ENCODE assay signal across 23 cellular contexts in the genomic region with DNA sequence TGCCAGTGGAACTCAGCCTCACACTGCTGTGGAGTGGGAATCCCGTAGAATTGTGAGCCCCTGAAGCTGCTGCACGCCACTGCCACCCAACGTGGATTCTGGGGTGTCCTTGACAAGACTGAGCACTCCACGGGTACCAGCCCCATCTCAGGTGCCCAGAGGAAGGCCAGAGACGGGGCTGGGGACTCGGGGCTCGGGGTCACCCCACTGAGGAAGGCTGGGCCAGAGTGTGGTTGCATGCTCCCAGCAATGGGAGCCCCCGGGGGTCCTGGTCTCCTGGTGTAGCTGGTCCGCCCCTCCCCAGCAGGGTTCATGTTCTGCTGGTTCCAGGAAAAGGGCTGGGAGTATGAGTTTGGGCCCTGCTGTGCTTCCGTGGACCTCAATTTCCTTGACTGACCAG. TPM values are rescaled to one million over a fixed set of nuclear protein-coding genes. Genes with fewer than 3 reads are reported as not detected.
DNase-seq lines count a peak whose midpoint lies in the region; ATAC-seq, FAIRE-seq and TF ChIP-seq lines count a peak whose summit lies in the region.
"Had no signal": no experiment of that assay in that cellular context is flagged by ENCODE, and none has a peak within 500 bp of the region (broad histone marks: within the 10 kb centered on the region; RNA-seq: fewer than 3 reads in every experiment).

No MANE protein-coding gene starts in this region.

- H3K9me3 Mint-ChIP-seq in endodermal cell, result no peaks in the 10 kb centered on the region

- H2AFZ ChIP-seq in HepG2 (ENCODE audit: low read length), result no peak overlapping the region

- H3K4me1 ChIP-seq in HepG2 (ENCODE audit: insufficient read depth, low read length) (peaks cover 6% of the 10 kb centered on the region; the same call in 1 of the 2 replicates), right lobe of liver (no peaks in the 10 kb centered on the region), endodermal cell (ENCODE audit: control insufficient read depth, insufficient read depth, low read length) (no peaks in the 10 kb centered on the region), sigmoid colon (peaks cover 0 to 42% (median 41%) of the 10 kb centered on the region in 4 donors), Peyer's patch (peaks cover 0 to 6% (median 0%) of the 10 kb centered on the region in 4 donors)

- peaks cover 0 to 4% of the 10 kb centered on the region in 2 experiments; a peak in 4 of 5 replicates for H3K36me3 ChIP-seq in HepG2 (replicated peaks in 1 of 2; ENCODE audit: control insufficient read depth in 1 of 2, insufficient read depth in 2 of 2, low read length in 2 of 2)
- H3K36me3 ChIP-seq in right lobe of liver, result peaks cover 0 to 31% (median 9%) of the 10 kb centered on the region in 4 donors
- H3K36me3 ChIP-seq in endodermal cell (ENCODE audit: control insufficient read depth, insufficient read depth, low read length), result peaks cover 28% of the 10 kb centered on the region
- peaks cover 28 to 58% (median 38%) of the 10 kb centered on the region in 4 donors for H3K36me3 ChIP-seq in sigmoid colon
- peaks cover 0 to 41% (median 0%) of the 10 kb centered on the region in 3 donors for H3K36me3 ChIP-seq in Peyer's patch

- H3K79me2 ChIP-seq in HepG2 (ENCODE audit: insufficient read depth, low read length), result no peaks in the 10 kb centered on the region

- peaks cover 17% of the 10 kb centered on the region for H3K36me3 Mint-ChIP-seq in endodermal cell (ENCODE audit: low read depth)

- H3K9me3 ChIP-seq in HepG2 (ENCODE audit: low read length) (no peaks in the 10 kb centered on the region), right lobe of liver (no peaks in the 10 kb centered on the region), endodermal cell (ENCODE audit: control insufficient read depth, low read length) (no peaks in the 10 kb centered on the region), sigmoid colon (no peaks in the 10 kb centered on the region), Peyer's patch (no peaks in the 10 kb centered on the region)
- H3K9me3 ChIP-seq: SJSA1 had no signal

- H3K27me3 Mint-ChIP-seq in endodermal cell (ENCODE audit: insufficient read depth), result no peaks in the 10 kb centered on the region

- WGBS in HepG2 (ENCODE audit: low lambda C conversion rate), result 100% methylated on average over 2 of the region's 10 CpGs
- WGBS in right lobe of liver (ENCODE audit: insufficient coverage, low coverage, low lambda C conversion rate, missing lambda C conversion rate), result 100% methylated on average over 1 of the region's 10 CpGs
- WGBS in endodermal cell (ENCODE audit: insufficient coverage in 1 of 2, insufficient read length in 1 of 2), 2 experiments, result 94 to 96% methylated on average over 8 to 10 of the region's 10 CpGs
- WGBS in sigmoid colon, 2 donors, result 88 to 91% methylated on average over 10 of the region's 10 CpGs

- H3K4me1 Mint-ChIP-seq in endodermal cell, result no peaks in the 10 kb centered on the region

- no peaks in the 10 kb centered on the region for H4K20me1 ChIP-seq in HepG2 (ENCODE audit: insufficient read depth, low read length)

- intact Hi-C loops in HepG2 (cut with micrococcal nuclease; ENCODE audit: unreplicated experiment) (no loop called here), right lobe of liver (cut with DNase I) (no loop called here), sigmoid colon (cut with DNase I) (no loop called here)

- H3K9ac ChIP-seq in HepG2 (ENCODE audit: insufficient read depth, low read depth, low read length) (no peak overlapping the region), endodermal cell (ENCODE audit: extremely low read depth, low read length, poor library complexity, severe bottlenecking) (no peak overlapping the region)

- TF ChIP-seq CTCF in HepG2 (CRISPR knock-in tag; IDR thresholded peaks at IDR 0.05), result no peak
- TF ChIP-seq CTCF in right lobe of liver (IDR thresholded peaks at IDR 0.05), result no peak
- no peak for TF ChIP-seq CTCF in endodermal cell (conservative IDR thresholded peaks at IDR 0.05)
- no peak for TF ChIP-seq CTCF in sigmoid colon (IDR thresholded peaks at IDR 0.05)
- TF ChIP-seq CTCF in Peyer's patch (IDR thresholded peaks at IDR 0.05), result no peak

- H3K4me3 Mint-ChIP-seq in endodermal cell, result no peak overlapping the region
- H3K4me3 Mint-ChIP-seq: CD14-positive monocyte had no signal

- no peak overlapping the region for H3K27ac Mint-ChIP-seq in endodermal cell
- H3K27ac Mint-ChIP-seq: CD14-positive monocyte had no signal

- H3K27ac ChIP-seq in HepG2 (ENCODE audit: extremely low read length, insufficient read depth, low read length) (no peak overlapping the region), right lobe of liver (no peak overlapping the region), endodermal cell (ENCODE audit: low read depth, low read length) (no peak overlapping the region), sigmoid colon (peak overlapping the region; percentile 83 to 89 (median 86)), Peyer's patch (no peak overlapping the region)
- H3K27ac ChIP-seq: SJSA1 had no signal

- no peak for ATAC-seq in HepG2
- ATAC-seq in right lobe of liver, result no peak
- ATAC-seq in HG03520 (IDR thresholded peaks at IDR 0.05; ENCODE audit: unreplicated experiment), result no peak
- ATAC-seq: Right ventricle myocardium inferior had no signal

- TF ChIP-seq POLR2A in HepG2 (IDR thresholded peaks at IDR 0.05; ENCODE audit: insufficient read depth in 1 of 2, low read depth in 2 of 2, low read length in 2 of 2), result no peak
- no peak for TF ChIP-seq POLR2A in right lobe of liver (IDR thresholded peaks at IDR 0.05)
- no peak for TF ChIP-seq POLR2A in sigmoid colon (IDR thresholded peaks at IDR 0.05)
- TF ChIP-seq POLR2A in Peyer's patch (IDR thresholded peaks at IDR 0.05), result no peak

- H3K4me2 ChIP-seq in HepG2 (ENCODE audit: low read depth, low read length), result no peak overlapping the region

- POLR2A ChIA-PET in HepG2 (lab: Yijun Ruan, JAX), result interaction anchor here (3.7 kb wide), 1 partner anchor 13 kb away, joined by 18 read pairs; no protein-coding TSS in a partner anchor

- H3K27me3 ChIP-seq in HepG2 (ENCODE audit: control insufficient read depth in 1 of 2, insufficient read depth in 2 of 2, low read length in 2 of 2), result peaks cover 0 to 7% of the 10 kb centered on the region in 2 experiments; a peak in 1 of 5 replicates
- H3K27me3 ChIP-seq in right lobe of liver, result no peaks in the 10 kb centered on the region
- no peaks in the 10 kb centered on the region for H3K27me3 ChIP-seq in endodermal cell (ENCODE audit: control insufficient read depth, insufficient read depth, low read length, poor library complexity, severe bottlenecking)
- no peaks in the 10 kb centered on the region for H3K27me3 ChIP-seq in sigmoid colon
- no peaks in the 10 kb centered on the region for H3K27me3 ChIP-seq in Peyer's patch
- H3K27me3 ChIP-seq: SJSA1 had no signal

- DNase-seq in HepG2 (ENCODE audit: low spot score) (no peak), right lobe of liver (no peak), endodermal cell (peak; percentile 62), sigmoid colon (peak; percentile 61), Peyer's patch (no peak), NCI-H510A (lab: John Stamatoyannopoulos, UW) (no peak)
- DNase-seq: GDM1, GOT3, KBM-7, MM.1S, NCI-H1092 treated with DMSO at 0.1 percent for 48 hours, NCI-H1436 treated with DMSO at 0.1 percent for 48 hours, NCI-H2029, NCI-H226, NCI-H524, NCI-H774 had no signal

- no TSS peak for BruUV-seq in HepG2 (replicated peaks; lab: Mats Ljungman, UMichigan)

- CTCF ChIA-PET in HepG2 (lab: Yijun Ruan, JAX; ENCODE audit: low intra/inter-chr PET ratio, low total read pairs), result no interaction called here

- in situ Hi-C loops in HepG2 (cut with HindIII; ENCODE audit: extremely low pct_ligation_motif_present, low pct_unique_long_range_greater_than_20kb), result no loop called here

- H3K4me3 ChIP-seq in HepG2 (replicated peaks in 1 of 3; ENCODE audit: insufficient read depth in 1 of 3, low read depth in 2 of 3, low read length in 3 of 3), result no peak overlapping the region
- H3K4me3 ChIP-seq in right lobe of liver, result no peak overlapping the region
- H3K4me3 ChIP-seq in endodermal cell (ENCODE audit: low read length), result no peak overlapping the region
- no peak overlapping the region for H3K4me3 ChIP-seq in sigmoid colon
- H3K4me3 ChIP-seq in Peyer's patch, result no peak overlapping the region
- H3K4me3 ChIP-seq: SJSA1 had no signal

- TF ChIP-seq EP300 in HepG2 (IDR thresholded peaks at IDR 0.05; ENCODE audit: low read depth in 2 of 2, low read length in 2 of 2), result no peak
- TF ChIP-seq EP300 in HepG2 (CRISPR knock-in tag; IDR thresholded peaks at IDR 0.05; ENCODE audit: borderline replicate concordance), result no peak
- no peak for TF ChIP-seq EP300 in sigmoid colon (IDR thresholded peaks at IDR 0.05)

- TF ChIP-seq RAD21 in HepG2 (CRISPR knock-in tag; IDR thresholded peaks at IDR 0.05), result no peak

- no peak for FAIRE-seq in HepG2 (lab: Jason Lieb, UNC)
- FAIRE-seq: A204.1, RCC 7860 had no signal

RNA-seq across cellular contexts. Expression of a gene that starts 15.2 kb away (rescaled TPM):
- total RNA-seq in HepG2 (2016; rRNA removed; fragmentation: Illumina TruSeq; extraction: Trizol), result 22.0 and 30.5 TPM in 2 replicates
- total RNA-seq in HepG2 (2016; cell fraction: cytosol; rRNA removed; fragmentation: Illumina TruSeq; extraction: Trizol; ENCODE audit: low read depth), result 5.0 and 5.5 TPM in 2 replicates
- total RNA-seq in HepG2 (2016; cell fraction: insoluble cytoplasmic fraction; rRNA removed; fragmentation: Illumina TruSeq; extraction: Trizol), result 18.7 and 32.5 TPM in 2 replicates
- 9.6 and 13.4 TPM in 2 replicates for total RNA-seq in HepG2 (2016; cell fraction: membrane; rRNA removed; fragmentation: Illumina TruSeq; extraction: Trizol)
- total RNA-seq in HepG2 (2016; cell fraction: nucleus; rRNA removed; fragmentation: Illumina TruSeq; extraction: Trizol), result 20.1 and 21.1 TPM in 2 replicates
- polyA plus RNA-seq in HepG2 (2011; rRNA removed), result 37.3 and 51.9 TPM in 2 replicates
- polyA plus RNA-seq in HepG2 (2011; cell fraction: cytosol; rRNA removed), result 36.9 and 42.7 TPM in 2 replicates
- 102 and 107 TPM in 2 replicates for polyA plus RNA-seq in HepG2 (2011; cell fraction: nucleus; rRNA removed)
- polyA plus RNA-seq in HepG2 (2012), result 20.1 and 33.8 TPM in 2 replicates
- 2.6 and 2.9 TPM in 2 replicates for polyA plus RNA-seq in HepG2 (2016; cell fraction: cytosol; fragmentation: Illumina TruSeq; extraction: Trizol; ENCODE audit: low read depth)
- 20.1 and 23.6 TPM in 2 replicates for polyA plus RNA-seq in HepG2 (2016; cell fraction: insoluble cytoplasmic fraction; fragmentation: Illumina TruSeq; extraction: Trizol; ENCODE audit: low read depth)
- polyA plus RNA-seq in HepG2 (2016; cell fraction: membrane; fragmentation: Illumina TruSeq; extraction: Trizol; ENCODE audit: low read depth), result 5.9 and 6.0 TPM in 2 replicates
- 45.3 and 46.8 TPM in 2 replicates for polyA plus RNA-seq in HepG2 (2016; cell fraction: nucleus; fragmentation: Illumina TruSeq; extraction: Trizol; ENCODE audit: insufficient read depth, low read depth)
- 44.0 and 66.3 TPM in 2 replicates for polyA minus RNA-seq in HepG2 (2011; rRNA and poly(A)+ RNA removed; ENCODE audit: low replicate concordance)
- polyA minus RNA-seq in HepG2 (2011; cell fraction: cytosol; rRNA and poly(A)+ RNA removed), result 15.7 and 22.0 TPM in 2 replicates
- polyA minus RNA-seq in HepG2 (2011; cell fraction: nucleus; rRNA and poly(A)+ RNA removed), result 24.7 and 27.2 TPM in 2 replicates
- 10 to 100 TPM; 13.1 to 63.7 (median 24.9) TPM for total RNA-seq in right lobe of liver
- total RNA-seq in endodermal cell, result 100 to 1,000 TPM in 1 of 2 donors, 10 to 100 TPM in 1; 89.9 to 106 TPM
- 64.1 TPM for polyA plus RNA-seq in endodermal cell (2013, experiment 1 of 2)
- polyA plus RNA-seq in endodermal cell (2013, experiment 2 of 2), result 54.5 TPM
- 100 to 1,000 TPM in 3 of 4 donors, 10 to 100 TPM in 1; 91.3 to 167 (median 125) TPM for total RNA-seq in sigmoid colon
- polyA plus RNA-seq in sigmoid colon, result 10 to 100 TPM; 38.4 to 66.8 (median 52.9) TPM
- 100 to 1,000 TPM in 1 of 4 donors, 10 to 100 TPM in 3; 61.3 to 106 (median 88.1) TPM for total RNA-seq in Peyer's patch

RNA-seq across cellular contexts. Expression of a gene that starts 22.8 kb away (rescaled TPM):
- total RNA-seq in HepG2 (2016; rRNA removed; fragmentation: Illumina TruSeq; extraction: Trizol), result not detected in 2 replicates
- total RNA-seq in HepG2 (2016; cell fraction: cytosol; rRNA removed; fragmentation: Illumina TruSeq; extraction: Trizol; ENCODE audit: low read depth), result not detected in 2 replicates
- total RNA-seq in HepG2 (2016; cell fraction: insoluble cytoplasmic fraction; rRNA removed; fragmentation: Illumina TruSeq; extraction: Trizol), result not detected in 2 replicates
- not detected in 2 replicates for total RNA-seq in HepG2 (2016; cell fraction: membrane; rRNA removed; fragmentation: Illumina TruSeq; extraction: Trizol)
- total RNA-seq in HepG2 (2016; cell fraction: nucleus; rRNA removed; fragmentation: Illumina TruSeq; extraction: Trizol), result not detected in 2 replicates
- polyA plus RNA-seq in HepG2 (2011; rRNA removed), result not detected in 2 replicates
- not detected in 2 replicates for polyA plus RNA-seq in HepG2 (2011; cell fraction: cytosol; rRNA removed)
- not detected in 2 replicates for polyA plus RNA-seq in HepG2 (2011; cell fraction: nucleus; rRNA removed)
- polyA plus RNA-seq in HepG2 (2012), result not detected in 2 replicates
- not detected in 2 replicates for polyA plus RNA-seq in HepG2 (2016; cell fraction: cytosol; fragmentation: Illumina TruSeq; extraction: Trizol; ENCODE audit: low read depth)
- polyA plus RNA-seq in HepG2 (2016; cell fraction: insoluble cytoplasmic fraction; fragmentation: Illumina TruSeq; extraction: Trizol; ENCODE audit: low read depth), result not detected in 2 replicates
- polyA plus RNA-seq in HepG2 (2016; cell fraction: membrane; fragmentation: Illumina TruSeq; extraction: Trizol; ENCODE audit: low read depth), result not detected in 2 replicates
- not detected in 2 replicates for polyA plus RNA-seq in HepG2 (2016; cell fraction: nucleus; fragmentation: Illumina TruSeq; extraction: Trizol; ENCODE audit: insufficient read depth, low read depth)
- polyA minus RNA-seq in HepG2 (2011; rRNA and poly(A)+ RNA removed; ENCODE audit: low replicate concordance), result not detected in 2 replicates
- polyA minus RNA-seq in HepG2 (2011; cell fraction: cytosol; rRNA and poly(A)+ RNA removed), result not detected in 2 replicates
- not detected in 2 replicates for polyA minus RNA-seq in HepG2 (2011; cell fraction: nucleus; rRNA and poly(A)+ RNA removed)
- under 1 TPM in 1 of 6 experiments, not detected in 5; 0.17 TPM for total RNA-seq in right lobe of liver
- total RNA-seq in endodermal cell, result 10 to 100 TPM; 22.1 to 36.4 TPM
- polyA plus RNA-seq in endodermal cell (2013, experiment 1 of 2), result 8.8 TPM
- 6.7 TPM for polyA plus RNA-seq in endodermal cell (2013, experiment 2 of 2)
- under 1 TPM in 1 of 4 donors, not detected in 3; 0.71 TPM for total RNA-seq in sigmoid colon
- polyA plus RNA-seq in sigmoid colon, result 1 to 10 TPM in 1 of 3 donors, under 1 TPM in 2; 0.19 to 2.4 (median 0.69) TPM
- total RNA-seq in Peyer's patch, result not detected
- total RNA-seq: OCI-LY7, SJSA1 had no signal
- polyA plus RNA-seq: CD14-positive monocyte had no signal

RNA-seq across cellular contexts. Expression of a gene that starts 29.6 kb away (rescaled TPM):
- total RNA-seq in HepG2 (2016; rRNA removed; fragmentation: Illumina TruSeq; extraction: Trizol), result 1,722 and 1,777 TPM in 2 replicates
- 663 and 837 TPM in 2 replicates for total RNA-seq in HepG2 (2016; cell fraction: cytosol; rRNA removed; fragmentation: Illumina TruSeq; extraction: Trizol; ENCODE audit: low read depth)
- total RNA-seq in HepG2 (2016; cell fraction: insoluble cytoplasmic fraction; rRNA removed; fragmentation: Illumina TruSeq; extraction: Trizol), result 1,312 and 1,845 TPM in 2 replicates
- total RNA-seq in HepG2 (2016; cell fraction: membrane; rRNA removed; fragmentation: Illumina TruSeq; extraction: Trizol), result 2,334 and 2,783 TPM in 2 replicates
- 709 and 773 TPM in 2 replicates for total RNA-seq in HepG2 (2016; cell fraction: nucleus; rRNA removed; fragmentation: Illumina TruSeq; extraction: Trizol)
- polyA plus RNA-seq in HepG2 (2011; rRNA removed), result 1,441 and 1,465 TPM in 2 replicates
- polyA plus RNA-seq in HepG2 (2011; cell fraction: cytosol; rRNA removed), result 1,619 and 2,301 TPM in 2 replicates
- polyA plus RNA-seq in HepG2 (2011; cell fraction: nucleus; rRNA removed), result 945 and 1,058 TPM in 2 replicates
- polyA plus RNA-seq in HepG2 (2012), result 2,825 and 3,817 TPM in 2 replicates
- polyA plus RNA-seq in HepG2 (2016; cell fraction: cytosol; fragmentation: Illumina TruSeq; extraction: Trizol; ENCODE audit: low read depth), result 660 and 778 TPM in 2 replicates
- polyA plus RNA-seq in HepG2 (2016; cell fraction: insoluble cytoplasmic fraction; fragmentation: Illumina TruSeq; extraction: Trizol; ENCODE audit: low read depth), result 1,198 and 1,548 TPM in 2 replicates
- polyA plus RNA-seq in HepG2 (2016; cell fraction: membrane; fragmentation: Illumina TruSeq; extraction: Trizol; ENCODE audit: low read depth), result 1,837 and 2,206 TPM in 2 replicates
- polyA plus RNA-seq in HepG2 (2016; cell fraction: nucleus; fragmentation: Illumina TruSeq; extraction: Trizol; ENCODE audit: insufficient read depth, low read depth), result 1,012 and 1,080 TPM in 2 replicates
- polyA minus RNA-seq in HepG2 (2011; rRNA and poly(A)+ RNA removed; ENCODE audit: low replicate concordance), result 1,462 and 3,209 TPM in 2 replicates
- 1,805 and 1,823 TPM in 2 replicates for polyA minus RNA-seq in HepG2 (2011; cell fraction: cytosol; rRNA and poly(A)+ RNA removed)
- 434 and 615 TPM in 2 replicates for polyA minus RNA-seq in HepG2 (2011; cell fraction: nucleus; rRNA and poly(A)+ RNA removed)
- 1,000 to 10,000 TPM in 4 of 6 experiments, 100 to 1,000 TPM in 2; 933 to 1,231 (median 1,031) TPM for total RNA-seq in right lobe of liver
- total RNA-seq in endodermal cell, result 1,000 to 10,000 TPM; 1,913 to 2,886 TPM
- polyA plus RNA-seq in endodermal cell (2013, experiment 1 of 2), result 1,668 TPM
- polyA plus RNA-seq in endodermal cell (2013, experiment 2 of 2), result 1,515 TPM
- total RNA-seq in sigmoid colon, result 1,000 to 10,000 TPM; 1,842 to 2,448 (median 2,055) TPM
- polyA plus RNA-seq in sigmoid colon, result 1,000 to 10,000 TPM in 2 of 3 donors, 100 to 1,000 TPM in 1; 906 to 1,654 (median 1,225) TPM
- 1,000 to 10,000 TPM in 3 of 4 donors, 100 to 1,000 TPM in 1; 914 to 1,425 (median 1,203) TPM for total RNA-seq in Peyer's patch

RNA-seq across cellular contexts. Expression of a gene that starts 51.8 kb away (rescaled TPM):
- total RNA-seq in HepG2 (2016; rRNA removed; fragmentation: Illumina TruSeq; extraction: Trizol) (20.1 and 22.4 TPM in 2 replicates), right lobe of liver (10 to 100 TPM in 5 of 6 experiments, 1 to 10 TPM in 1; 9.9 to 20.0 (median 14.9) TPM), endodermal cell (10 to 100 TPM; 57.5 to 58.1 TPM), sigmoid colon (10 to 100 TPM; 16.5 to 29.9 (median 19.3) TPM), Peyer's patch (10 to 100 TPM; 15.9 to 47.9 (median 24.2) TPM)
- total RNA-seq in HepG2 (2016; cell fraction: cytosol; rRNA removed; fragmentation: Illumina TruSeq; extraction: Trizol; ENCODE audit: low read depth), result 4.3 and 5.1 TPM in 2 replicates
- 16.7 and 23.3 TPM in 2 replicates for total RNA-seq in HepG2 (2016; cell fraction: insoluble cytoplasmic fraction; rRNA removed; fragmentation: Illumina TruSeq; extraction: Trizol)
- total RNA-seq in HepG2 (2016; cell fraction: membrane; rRNA removed; fragmentation: Illumina TruSeq; extraction: Trizol), result 9.8 and 11.2 TPM in 2 replicates
- total RNA-seq in HepG2 (2016; cell fraction: nucleus; rRNA removed; fragmentation: Illumina TruSeq; extraction: Trizol), result 9.7 and 15.2 TPM in 2 replicates
- polyA plus RNA-seq in HepG2 (2011; rRNA removed) (8.7 and 9.0 TPM in 2 replicates), sigmoid colon (10 to 100 TPM in 2 of 3 donors, 1 to 10 TPM in 1; 7.2 to 21.8 (median 15.0) TPM)
- 11.2 and 43.1 TPM in 2 replicates for polyA plus RNA-seq in HepG2 (2011; cell fraction: cytosol; rRNA removed)
- 22.4 and 27.4 TPM in 2 replicates for polyA plus RNA-seq in HepG2 (2011; cell fraction: nucleus; rRNA removed)
- polyA plus RNA-seq in HepG2 (2012), result 19.1 and 20.7 TPM in 2 replicates
- polyA plus RNA-seq in HepG2 (2016; cell fraction: cytosol; fragmentation: Illumina TruSeq; extraction: Trizol; ENCODE audit: low read depth), result 3.3 and 3.5 TPM in 2 replicates
- 18.2 and 33.3 TPM in 2 replicates for polyA plus RNA-seq in HepG2 (2016; cell fraction: insoluble cytoplasmic fraction; fragmentation: Illumina TruSeq; extraction: Trizol; ENCODE audit: low read depth)
- polyA plus RNA-seq in HepG2 (2016; cell fraction: membrane; fragmentation: Illumina TruSeq; extraction: Trizol; ENCODE audit: low read depth), result 5.6 and 5.9 TPM in 2 replicates
- polyA plus RNA-seq in HepG2 (2016; cell fraction: nucleus; fragmentation: Illumina TruSeq; extraction: Trizol; ENCODE audit: insufficient read depth, low read depth), result 36.3 and 39.1 TPM in 2 replicates
- polyA minus RNA-seq in HepG2 (2011; rRNA and poly(A)+ RNA removed; ENCODE audit: low replicate concordance), result 12.2 and 13.9 TPM in 2 replicates
- 5.1 and 7.7 TPM in 2 replicates for polyA minus RNA-seq in HepG2 (2011; cell fraction: cytosol; rRNA and poly(A)+ RNA removed)
- 14.5 and 15.1 TPM in 2 replicates for polyA minus RNA-seq in HepG2 (2011; cell fraction: nucleus; rRNA and poly(A)+ RNA removed)
- 35.5 TPM for polyA plus RNA-seq in endodermal cell (2013, experiment 1 of 2)
- polyA plus RNA-seq in endodermal cell (2013, experiment 2 of 2), result 30.9 TPM

Comparison
In these comparisons a context has a peak if more than half of its experiments do, and no peak if none do; other contexts are left out.
1. DNase-seq: peak in endodermal cell (single experiment) and sigmoid colon (single experiment); none in HepG2 (single experiment), right lobe of liver (0 of 3), Peyer's patch (0 of 3) and NCI-H510A (single experiment).
2. H3K27ac ChIP-seq: peak in sigmoid colon (4 of 4); none in HepG2 (single experiment), right lobe of liver (0 of 3), endodermal cell (single experiment) and Peyer's patch (0 of 4).
3. RNA of a gene that starts 22.8 kb away (total RNA-seq): 22.1 to 36.4 TPM in endodermal cell; 0.71 TPM in sigmoid colon, not detected in HepG2, 0.17 TPM in right lobe of liver and not detected in Peyer's patch; every median in the first group is over 10 times any median in the second.